ENCODE assay signal across 17 cellular contexts in genomic region chr15:55703873-55704285, GRCh38. TPM values are rescaled to one million over a fixed set of nuclear protein-coding genes. Genes with fewer than 3 reads are reported as not detected.
A peak's percentile ranks its signal among the peaks of the same experiment; 100 is the strongest.
DNase-seq lines count a peak whose midpoint lies in the region; ATAC-seq lines count a peak whose summit lies in the region.
"Had no signal": no experiment of that assay in that cellular context is flagged by ENCODE, and none has a peak within 500 bp of the region (broad histone marks: within the 10 kb centered on the region; RNA-seq: fewer than 3 reads in every experiment).

No MANE protein-coding gene starts in this region.

- no peaks in the 10 kb centered on the region for H3K27me3 ChIP-seq in MG63
- H3K27me3 ChIP-seq: BE2C, breast epithelium, upper lobe of left lung had no signal

- no peak overlapping the region for H3K4me3 ChIP-seq in MG63
- H3K4me3 ChIP-seq: breast epithelium, upper lobe of left lung had no signal

- H3K27me3 Mint-ChIP-seq in activated T-helper 17 cell treated with anti-CD3 and anti-CD28 coated beads, Interleukin-2, amount 50 U/mL, for 72 hours, result peaks cover 7% of the 10 kb centered on the region
- H3K27me3 Mint-ChIP-seq: progenitor cell of endocrine pancreas had no signal

- ATAC-seq in activated T-helper 17 cell treated with anti-CD3 and anti-CD28 coated beads, Interleukin-2, amount 50 U/mL, for 72 hours (replicated peaks), result no peak
- no peak for ATAC-seq in GM19328 (IDR thresholded peaks at IDR 0.05; ENCODE audit: unreplicated experiment)

- H3K4me1 Mint-ChIP-seq in activated T-helper 17 cell treated with anti-CD3 and anti-CD28 coated beads, Interleukin-2, amount 50 U/mL, for 72 hours, result no peaks in the 10 kb centered on the region

- H3K9me3 ChIP-seq in MG63, result no peaks in the 10 kb centered on the region
- H3K9me3 ChIP-seq: BE2C, breast epithelium, upper lobe of left lung had no signal

- no peak overlapping the region for H3K27ac Mint-ChIP-seq in activated T-helper 17 cell treated with anti-CD3 and anti-CD28 coated beads, Interleukin-2, amount 50 U/mL, for 72 hours

- H3K36me3 Mint-ChIP-seq in activated T-helper 17 cell treated with anti-CD3 and anti-CD28 coated beads, Interleukin-2, amount 50 U/mL, for 72 hours (ENCODE audit: low read depth), result no peaks in the 10 kb centered on the region

- in situ Hi-C loops in Caki2 (cut with HindIII; ENCODE audit: low pct_unique_long_range_greater_than_20kb, low sequenced_read_pairs), result no loop called here

- peak; percentile 82 for DNase-seq in Caki2 (ENCODE audit: low read depth)
- peak; percentile 47 for DNase-seq in NAMALWA (ENCODE audit: low spot score)
- peak; percentile 2 for DNase-seq in dermis blood vessel endothelial cell
- DNase-seq in myocyte (ENCODE audit: low read depth), result peak; percentile 9
- no peak for DNase-seq in MG63
- DNase-seq in NCI-H1048 (lab: John Stamatoyannopoulos, UW), result no peak
- DNase-seq: BE2C; GOT3; NCI-H1694; NCI-H526 treated with DMSO at 0.1 percent for 48 hours; RPMI8226; stimulated activated CD4-positive, alpha-beta T cell treated with anti-CD3 and anti-CD28 coated beads, Interleukin-1b, Interleukin-23, amount 100 ng/mL, for 48 hours; upper lobe of left lung had no signal

- no peaks in the 10 kb centered on the region for H3K36me3 ChIP-seq in MG63
- H3K36me3 ChIP-seq: BE2C, breast epithelium, upper lobe of left lung had no signal

- H3K4me3 Mint-ChIP-seq in activated T-helper 17 cell treated with anti-CD3 and anti-CD28 coated beads, Interleukin-2, amount 50 U/mL, for 72 hours, result no peak overlapping the region

- no peaks in the 10 kb centered on the region for H3K9me3 Mint-ChIP-seq in activated T-helper 17 cell treated with anti-CD3 and anti-CD28 coated beads, Interleukin-2, amount 50 U/mL, for 72 hours

RNA-seq across cellular contexts. Expression of gene PRTG, which starts 39.1 kb away (rescaled TPM):
- total RNA-seq in Caki2 (2014; rRNA removed; shearing (Covaris generic); ENCODE audit: low replicate concordance), result 6.4 and 29.2 TPM in 2 replicates
- total RNA-seq in dermis blood vessel endothelial cell, result 2.6 and 7.5 TPM in 2 replicates
- total RNA-seq in myocyte, result 1.7 and 3.7 TPM in 2 replicates
- 0.87 TPM for polyA plus RNA-seq in myocyte (2012)
- total RNA-seq in MG63 (2014; rRNA removed; shearing (Covaris generic); ENCODE audit: low replicate concordance), result 0.42 and 2.9 TPM in 2 replicates
- total RNA-seq in activated T-helper 17 cell treated with anti-CD3 and anti-CD28 coated beads, Interleukin-2, amount 50 U/mL, for 72 hours, result not detected

Comparison
In these comparisons a context has a peak if more than half of its experiments do, and no peak if none do; other contexts are left out.
1. DNase-seq: peak in Caki2 (single experiment), NAMALWA (single experiment), dermis blood vessel endothelial cell (single experiment) and myocyte (single experiment); none in MG63 (single experiment) and NCI-H1048 (single experiment).